28 cellular contexts compared by ENCODE assay signal in genomic region chr7:154881526-154881925, GRCh38.
"Had no signal": no experiment of that assay in that cellular context is flagged by ENCODE, and none has a peak within 500 bp of the region (broad histone marks: within the 10 kb centered on the region; RNA-seq: fewer than 3 reads in every experiment).

No MANE protein-coding gene starts in this region.

- H3K79me2 ChIP-seq: parathyroid adenoma had no signal

- DNase-seq: naive thymus-derived CD4-positive, alpha-beta T cell; natural killer cell; nucleus accumbens; ovary; posterior cingulate gyrus; psoas muscle; right cardiac atrium; stimulated activated CD4-positive, alpha-beta T cell treated with anti-CD3 and anti-CD28 coated beads, Interleukin-15, amount 100 ng/mL, for 24 hours; stimulated activated CD4-positive, alpha-beta T cell treated with anti-CD3 and anti-CD28 coated beads, Interleukin-2, amount 100 ng/mL, for 24 hours; stimulated activated CD4-positive, alpha-beta T cell treated with anti-CD3 and anti-CD28 coated beads, Interleukin-2, amount 100 ng/mL, for 48 hours; stimulated activated CD4-positive, alpha-beta T cell treated with anti-CD3 and anti-CD28 coated beads, Interleukin-4, amount 100 ng/mL, for 24 hours; stimulated activated naive B cell treated with anti-CD40 and anti-IgM and Interleukin-4, amounts not matched to agents 10 μg/mL and 1 μg/mL and 100 μg/mL, for 72 hours; stimulated activated naive CD4-positive, alpha-beta T cell treated with Interleukin-2 at 50 U/mL for 16 hours; stomach; thyroid gland; trophoblast cell; upper lobe of left lung had no signal

- H3K4me2 ChIP-seq: neural progenitor cell, smooth muscle cell had no signal

- H3K27ac ChIP-seq: neural progenitor cell, neutrophil, ovary, parathyroid adenoma, psoas muscle, skin epidermis, stomach, thoracic aorta, thyroid gland, tibial nerve, upper lobe of left lung, vagina had no signal

- H2AFZ ChIP-seq: neural progenitor cell, parathyroid adenoma had no signal

- ATAC-seq: naive thymus-derived CD4-positive, alpha-beta T cell; natural killer cell; psoas muscle; right cardiac atrium; sciatic nerve; stimulated activated effector memory CD8-positive, alpha-beta T cell treated with anti-CD3 and anti-CD28 coated beads, Interleukin-12 subunit alpha, Interleukin-12 subunit beta, amount 100 ng/mL, for 72 hours; stimulated activated naive B cell treated with anti-CD40 and anti-IgM and Interleukin-4, amounts not matched to agents 10 μg/mL and 1 μg/mL and 100 μg/mL, for 72 hours had no signal

- H3K36me3 ChIP-seq: neural progenitor cell, neutrophil, ovary, stomach, thoracic aorta, thyroid gland, tibial nerve, upper lobe of left lung, vagina had no signal

- H3K9ac ChIP-seq: neural progenitor cell, parathyroid adenoma had no signal

- H3K4me3 ChIP-seq: neural progenitor cell, ovary, psoas muscle, skin epidermis, smooth muscle cell, stomach, thoracic aorta, thyroid gland, tibial nerve, upper lobe of left lung, vagina had no signal

- H3K9me3 ChIP-seq: neutrophil, ovary, psoas muscle, stomach, thoracic aorta, thyroid gland, tibial nerve, upper lobe of left lung, vagina had no signal

- H3K4me1 ChIP-seq: parathyroid adenoma, psoas muscle, thyroid gland, tibial nerve, vagina had no signal

- H3K27me3 ChIP-seq: neural progenitor cell, neutrophil, ovary, stomach, thyroid gland, tibial nerve, upper lobe of left lung, vagina had no signal

- FAIRE-seq: urothelium cell line had no signal
